In genomic region chr6:122322824-122323223, GRCh38 we compare ENCODE assay signal across 9 cellular contexts.
A peak's percentile ranks its signal among the peaks of the same experiment; 100 is the strongest.
DNase-seq lines count a peak whose midpoint lies in the region; ATAC-seq and TF ChIP-seq lines count a peak whose summit lies in the region.
"Had no signal": no experiment of that assay in that cellular context is flagged by ENCODE, and none has a peak within 500 bp of the region (broad histone marks: within the 10 kb centered on the region; RNA-seq: fewer than 3 reads in every experiment).

No MANE protein-coding gene starts in this region.

- H3K27ac Mint-ChIP-seq in MCF 10A (ENCODE audit: low read depth, unreplicated experiment): no peak overlapping the region
- H3K27ac Mint-ChIP-seq in naive thymus-derived CD4-positive, alpha-beta T cell: peak overlapping the region; percentile 27 to 95 (median 86)

- no peaks in the 10 kb centered on the region for H3K36me3 ChIP-seq in naive thymus-derived CD4-positive, alpha-beta T cell (ENCODE audit: control insufficient read depth in 2 of 3, insufficient read depth in 3 of 3, low read length in 3 of 3)

- BruUV-seq in MCF 10A (replicated peaks; lab: Mats Ljungman, UMichigan): no TSS peak

- peaks cover 13% of the 10 kb centered on the region for H3K4me1 Mint-ChIP-seq in MCF 10A (ENCODE audit: insufficient read depth, unreplicated experiment)
- peaks cover 9 to 22% (median 20%) of the 10 kb centered on the region in 7 donors for H3K4me1 Mint-ChIP-seq in naive thymus-derived CD4-positive, alpha-beta T cell

- H3K36me3 Mint-ChIP-seq in MCF 10A (ENCODE audit: insufficient read depth, unreplicated experiment): no peaks in the 10 kb centered on the region
- H3K36me3 Mint-ChIP-seq in naive thymus-derived CD4-positive, alpha-beta T cell: peaks cover 0 to 4% (median 0%) of the 10 kb centered on the region in 5 donors

- no peaks in the 10 kb centered on the region for H3K9me3 Mint-ChIP-seq in MCF 10A (ENCODE audit: unreplicated experiment)
- H3K9me3 Mint-ChIP-seq in naive thymus-derived CD4-positive, alpha-beta T cell: peaks cover 0 to 1% (median 0%) of the 10 kb centered on the region in 11 donors

- no peak for ATAC-seq in naive thymus-derived CD4-positive, alpha-beta T cell
- no peak for ATAC-seq in HG03469 (IDR thresholded peaks at IDR 0.05; ENCODE audit: unreplicated experiment)
- no peak for ATAC-seq in GM21360 (IDR thresholded peaks at IDR 0.05; ENCODE audit: unreplicated experiment)

- peaks cover 48% of the 10 kb centered on the region for H3K27me3 Mint-ChIP-seq in MCF 10A (ENCODE audit: insufficient read depth, unreplicated experiment)
- peaks cover 0 to 8% (median 0%) of the 10 kb centered on the region in 5 donors for H3K27me3 Mint-ChIP-seq in naive thymus-derived CD4-positive, alpha-beta T cell

- no peaks in the 10 kb centered on the region for H3K9me3 ChIP-seq in naive thymus-derived CD4-positive, alpha-beta T cell (ENCODE audit: control insufficient read depth in 2 of 3, low read length in 3 of 3)

- peak overlapping the region; percentile 50 for H3K27ac ChIP-seq in naive thymus-derived CD4-positive, alpha-beta T cell (ENCODE audit: low read depth, low read length)
- H3K27ac ChIP-seq: 22Rv1 had no signal

- peak overlapping the region; percentile 63 for H3K4me3 ChIP-seq in naive thymus-derived CD4-positive, alpha-beta T cell (ENCODE audit: low read length)

- H3K27me3 ChIP-seq in naive thymus-derived CD4-positive, alpha-beta T cell (ENCODE audit: control insufficient read depth in 2 of 2, insufficient read depth in 2 of 2, low read length in 2 of 2): no peaks in the 10 kb centered on the region

- intact Hi-C loops in MCF 10A (cut with micrococcal nuclease): no loop called here
- intact Hi-C loops in naive thymus-derived CD4-positive, alpha-beta T cell (cut with micrococcal nuclease): no loop called here

- CTCF ChIA-PET in MCF 10A (lab: Yijun Ruan, JAX): interaction anchor here (0.6 to 0.7 kb wide), 2 partner anchors 13 to 614 kb away, joined by 3 read pairs; no protein-coding TSS in a partner anchor
- CTCF ChIA-PET in naive thymus-derived CD4-positive, alpha-beta T cell (lab: Charles Lee): no interaction called here

- DNase-seq in DMS153 treated with DMSO at 0.1 percent for 48 hours (lab: John Stamatoyannopoulos, UW; ENCODE audit: unreplicated experiment) (peak; percentile 22), DMS153 (lab: John Stamatoyannopoulos, UW) (no peak), NCI-H146 (lab: John Stamatoyannopoulos, UW) (peak; percentile 8), MCF 10A (ENCODE audit: unreplicated experiment) (peak; percentile 42), mucosa of gallbladder (ENCODE audit: low spot score) (no peak)
- DNase-seq in naive thymus-derived CD4-positive, alpha-beta T cell: peak in 5 of 9 donors; percentile 2 to 14 (median 10)

- POLR2A ChIA-PET in MCF 10A (lab: Yijun Ruan, JAX): interaction anchor here (0.7 kb wide), 1 partner anchor 18 kb away, joined by 3 read pairs; no protein-coding TSS in a partner anchor
- POLR2A ChIA-PET in naive thymus-derived CD4-positive, alpha-beta T cell (lab: Charles Lee): interaction anchor here (1.2 kb wide), 1 partner anchor 8 kb away, joined by 3 read pairs; no protein-coding TSS in a partner anchor

- H3K4me3 Mint-ChIP-seq in MCF 10A (ENCODE audit: unreplicated experiment): peak overlapping the region; percentile 66
- H3K4me3 Mint-ChIP-seq in naive thymus-derived CD4-positive, alpha-beta T cell: peak overlapping the region; percentile 85 to 96 (median 93)

- H3K4me1 ChIP-seq in naive thymus-derived CD4-positive, alpha-beta T cell (ENCODE audit: control insufficient read depth in 2 of 2, insufficient read depth in 2 of 2, low read length in 2 of 2): no peaks in the 10 kb centered on the region

- TF ChIP-seq CTCF in MCF 10A (IDR thresholded peaks at IDR 0.05; ENCODE audit: unreplicated experiment): no peak

Comparison
In these comparisons a context has a peak if more than half of its experiments do, and no peak if none do; other contexts are left out.
1. DNase-seq: peak in DMS153 treated with DMSO at 0.1 percent for 48 hours (single experiment), NCI-H146 (single experiment), MCF 10A (single experiment) and naive thymus-derived CD4-positive, alpha-beta T cell (5 of 9); none in DMS153 (single experiment) and mucosa of gallbladder (single experiment).